ENCODE assay signal across 8 cellular contexts in the genomic region with DNA sequence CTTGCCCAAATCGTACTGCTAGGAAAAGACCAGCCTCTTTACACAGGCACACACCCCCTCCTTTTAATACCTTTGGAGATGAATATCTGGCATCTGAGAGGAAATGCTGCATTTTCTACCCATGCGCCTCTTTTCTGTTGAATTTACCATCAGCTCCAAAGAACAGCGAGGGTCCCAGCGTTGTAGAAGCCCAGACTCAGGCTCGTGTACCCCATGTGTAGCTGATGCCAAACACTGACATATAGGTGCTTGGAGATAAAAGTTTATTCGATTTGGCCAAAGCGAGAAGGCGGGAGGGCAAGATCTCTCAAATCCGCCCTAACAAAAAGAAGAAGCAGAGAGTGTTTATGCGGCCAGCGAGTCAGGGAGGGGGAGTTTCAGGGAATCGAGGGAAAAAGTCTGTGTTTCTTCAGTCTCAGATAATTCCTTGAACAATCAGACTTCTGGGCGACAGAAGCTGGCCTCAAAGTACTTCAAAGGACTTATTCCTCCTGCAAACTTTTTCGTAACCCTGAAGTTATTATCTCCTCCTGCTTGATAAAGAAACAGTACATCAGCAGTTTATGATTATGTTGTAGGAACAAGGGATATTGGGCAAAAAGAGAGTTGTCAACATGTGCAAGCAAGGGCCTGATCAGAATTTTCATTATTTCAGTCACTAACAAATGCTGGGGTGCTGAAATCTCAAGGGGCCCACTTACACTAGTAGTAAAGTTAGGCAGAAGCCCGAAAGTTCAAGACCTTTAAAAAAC. TPM values are rescaled to one million over a fixed set of nuclear protein-coding genes. Genes with fewer than 3 reads are reported as not detected.
DNase-seq lines count a peak whose midpoint lies in the region; ATAC-seq and TF ChIP-seq lines count a peak whose summit lies in the region.

No MANE protein-coding gene starts in this region.

- WGBS in heart right ventricle, 2 donors = 11% methylated on average over 15 of the region's 15 CpGs

- H3K4me3 ChIP-seq in heart right ventricle (peak overlapping the region; percentile 50 to 92 (median 85)), iPS-18c (ENCODE audit: insufficient read depth, low read depth, low read length) (peak overlapping the region; percentile 88), subcutaneous abdominal adipose tissue (ENCODE audit: low read depth in 1 of 5, low read length in 5 of 5) (peak overlapping the region; percentile 79 to 89 (median 80))

- DNase-seq in heart right ventricle = no peak
- DNase-seq in Right ventricle myocardium superior = no peak
- DNase-seq in activated CD8-positive, alpha-beta T cell treated with anti-CD3 and anti-CD28 coated beads for 36 hours = no peak
- DNase-seq in GM19238 (ENCODE audit: insufficient read length, low spot score) = no peak
- no peak for DNase-seq in globus pallidus (ENCODE audit: low spot score)

- no peak overlapping the region for H3K27ac Mint-ChIP-seq in activated CD8-positive, alpha-beta T cell treated with anti-CD3 and anti-CD28 coated beads for 36 hours

- H3K9me3 ChIP-seq in heart right ventricle = no peaks in the 10 kb centered on the region
- H3K9me3 ChIP-seq in iPS-18c (ENCODE audit: control insufficient read depth, insufficient read depth, low read length) = no peaks in the 10 kb centered on the region
- H3K9me3 ChIP-seq in subcutaneous abdominal adipose tissue (ENCODE audit: control insufficient read depth in 5 of 5, low read length in 5 of 5) = no peaks in the 10 kb centered on the region

- H3K4me1 ChIP-seq in heart right ventricle = peaks cover 8 to 59% (median 20%) of the 10 kb centered on the region in 9 donors
- H3K4me1 ChIP-seq in subcutaneous abdominal adipose tissue (ENCODE audit: control insufficient read depth in 5 of 5, insufficient read depth in 5 of 5, low read length in 5 of 5) = peaks cover 2 to 46% (median 29%) of the 10 kb centered on the region in 5 donors

- H3K27me3 ChIP-seq in heart right ventricle (no peaks in the 10 kb centered on the region), subcutaneous abdominal adipose tissue (ENCODE audit: control insufficient read depth in 5 of 5, insufficient read depth in 4 of 5, low read length in 5 of 5) (no peaks in the 10 kb centered on the region)

- POLR2A ChIA-PET in activated CD8-positive, alpha-beta T cell treated with anti-CD3 and anti-CD28 coated beads for 36 hours (lab: Charles Lee) = interaction anchor here (0.8 to 1.3 kb wide), 7 partner anchors 79 to 334 kb away, joined by 3 to 4 read pairs (median 3); a partner anchor contains a TSS

- no peaks in the 10 kb centered on the region for H3K36me3 ChIP-seq in heart right ventricle
- no peaks in the 10 kb centered on the region for H3K36me3 ChIP-seq in subcutaneous abdominal adipose tissue (ENCODE audit: control insufficient read depth in 5 of 5, insufficient read depth in 5 of 5, low read length in 5 of 5)

- H3K9me3 Mint-ChIP-seq in activated CD8-positive, alpha-beta T cell treated with anti-CD3 and anti-CD28 coated beads for 36 hours = no peaks in the 10 kb centered on the region

- H3K27ac ChIP-seq in heart right ventricle = peak overlapping the region in 6 of 10 donors; percentile 75 to 91 (median 86)
- peak overlapping the region; percentile 72 for H3K27ac ChIP-seq in subcutaneous abdominal adipose tissue (ENCODE audit: low read depth, low read length)

- H3K36me3 Mint-ChIP-seq in activated CD8-positive, alpha-beta T cell treated with anti-CD3 and anti-CD28 coated beads for 36 hours (ENCODE audit: low read depth) = no peaks in the 10 kb centered on the region

- CTCF ChIA-PET in activated CD8-positive, alpha-beta T cell treated with anti-CD3 and anti-CD28 coated beads for 36 hours (lab: Charles Lee) = interaction anchor here (0.6 to 6.9 kb wide), 19 partner anchors 12 to 678 kb away, joined by 3 to 71 read pairs (median 5); a partner anchor contains a TSS

- TF ChIP-seq CTCF in heart right ventricle (IDR thresholded peaks at IDR 0.05) = no peak
- no peak for TF ChIP-seq CTCF in activated CD8-positive, alpha-beta T cell treated with anti-CD3 and anti-CD28 coated beads for 36 hours (IDR thresholded peaks at IDR 0.05)

- peak overlapping the region; percentile 31 to 63 (median 58) for H3K9ac ChIP-seq in subcutaneous abdominal adipose tissue (ENCODE audit: low read length in 5 of 5)

- ATAC-seq in heart right ventricle (peak in 1 of 8 donors; percentile 8), Right ventricle myocardium superior (ENCODE audit: poor library complexity) (no peak), HG03103 (IDR thresholded peaks at IDR 0.05; ENCODE audit: low read depth, unreplicated experiment) (peak; percentile 11)
- ATAC-seq in activated CD8-positive, alpha-beta T cell treated with anti-CD3 and anti-CD28 coated beads for 36 hours = peak; percentile 17

- H3K4me3 Mint-ChIP-seq in activated CD8-positive, alpha-beta T cell treated with anti-CD3 and anti-CD28 coated beads for 36 hours = peak overlapping the region; percentile 86

- intact Hi-C loops in heart right ventricle (cut with DNase I) (loop anchor here in 1 of 10 donors (1.0 kb wide), 1 partner anchor 130 kb away; no protein-coding TSS in a partner anchor), Right ventricle myocardium superior (cut with DNase I) (no loop called here)
- intact Hi-C loops in activated CD8-positive, alpha-beta T cell treated with anti-CD3 and anti-CD28 coated beads for 36 hours (cut with micrococcal nuclease) = loop anchor here (10.0 kb wide), 1 partner anchor 489 kb away; no protein-coding TSS in a partner anchor

- no peaks in the 10 kb centered on the region for H3K27me3 Mint-ChIP-seq in activated CD8-positive, alpha-beta T cell treated with anti-CD3 and anti-CD28 coated beads for 36 hours

- H3K4me1 Mint-ChIP-seq in activated CD8-positive, alpha-beta T cell treated with anti-CD3 and anti-CD28 coated beads for 36 hours (ENCODE audit: low read depth) = peaks cover 29% of the 10 kb centered on the region

RNA-seq across cellular contexts. Expression of a gene that starts 0.6 kb away (rescaled TPM):
- total RNA-seq in heart right ventricle = 100 to 1,000 TPM in 1 of 10 donors, 10 to 100 TPM in 9; 56.9 to 113 (median 76.7) TPM
- polyA plus RNA-seq in heart right ventricle = 10 to 100 TPM; 30.5 to 35.2 TPM
- 68.3 TPM for total RNA-seq in Right ventricle myocardium superior
- 1 to 10 TPM; 9.7 to 10.0 TPM for total RNA-seq in activated CD8-positive, alpha-beta T cell treated with anti-CD3 and anti-CD28 coated beads for 36 hours

RNA-seq across cellular contexts. Expression of a gene that starts 35.9 kb away (rescaled TPM):
- total RNA-seq in heart right ventricle (1 to 10 TPM in 2 of 10 donors, under 1 TPM in 7, not detected in 1; 0.31 to 6.5 (median 0.74) TPM), Right ventricle myocardium superior (0.54 TPM)
- polyA plus RNA-seq in heart right ventricle = under 1 TPM; 0.39 to 0.66 TPM
- total RNA-seq in activated CD8-positive, alpha-beta T cell treated with anti-CD3 and anti-CD28 coated beads for 36 hours = 100 to 1,000 TPM; 224 to 229 TPM

Comparison
In these comparisons a context has a peak if more than half of its experiments do, and no peak if none do; other contexts are left out.
1. RNA of a gene that starts 35.9 kb away (total RNA-seq): 224 to 229 TPM in activated CD8-positive, alpha-beta T cell treated with anti-CD3 and anti-CD28 coated beads for 36 hours; 0.31 to 6.5 TPM in heart right ventricle and 0.54 TPM in Right ventricle myocardium superior (single experiment); every median in the first group is over 10 times any median in the second.
2. Peak in every context shown above with its lines, with median percentiles within 50 percentile points of each other: H3K4me3 ChIP-seq.